ENCODE assay signal across 8 cellular contexts in the genomic region with DNA sequence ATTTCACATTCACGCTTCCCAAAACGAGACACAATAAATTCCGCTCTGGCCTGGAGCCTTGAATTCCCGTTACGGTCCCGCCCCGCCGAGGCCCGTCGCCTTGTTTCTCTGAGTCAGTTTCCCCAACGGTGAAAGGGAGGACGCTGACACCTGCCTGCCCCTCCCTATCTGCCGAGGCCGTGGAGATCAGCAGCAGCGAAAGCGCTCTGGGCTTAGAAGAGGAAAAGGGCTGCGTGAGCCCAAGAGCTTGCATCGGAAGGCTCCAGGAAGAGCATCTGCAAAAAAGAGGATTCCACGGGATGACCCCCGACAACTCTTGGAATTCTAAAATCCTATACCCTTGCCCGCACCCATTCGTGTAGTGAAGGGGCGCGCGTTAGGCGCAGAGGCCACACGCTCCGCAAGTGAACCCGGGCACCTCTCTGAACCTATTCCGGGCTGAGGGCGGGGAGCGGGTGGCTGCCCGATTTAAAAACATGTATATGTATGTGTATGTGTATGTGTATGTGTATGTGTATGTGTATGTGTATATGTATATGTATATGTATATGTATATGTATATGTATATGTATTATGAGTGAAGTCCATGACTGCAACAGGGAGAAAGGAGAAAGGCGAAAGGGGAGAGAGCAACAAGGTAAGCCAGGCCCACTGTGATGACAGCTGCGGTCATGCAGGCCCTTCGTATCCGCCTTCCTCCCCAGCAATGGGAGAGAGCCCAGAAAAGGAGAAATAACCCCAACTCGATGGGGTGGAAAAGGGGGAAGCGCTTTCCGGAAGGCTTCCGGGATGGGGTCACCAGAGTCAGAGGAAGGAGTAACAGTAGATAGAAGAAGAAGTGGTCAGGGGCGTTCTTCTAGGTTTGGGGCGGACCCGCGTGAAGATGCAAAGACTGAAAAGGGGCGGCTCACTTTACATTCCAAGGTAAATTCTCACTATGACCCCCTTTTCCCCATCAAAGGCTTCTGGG. TPM values are rescaled to one million over a fixed set of nuclear protein-coding genes. Genes with fewer than 3 reads are reported as not detected.
DNase-seq lines count a peak whose midpoint lies in the region; ATAC-seq and TF ChIP-seq lines count a peak whose summit lies in the region.

No MANE protein-coding gene starts in this region.

- peak overlapping the region; percentile 96 for H3K4me3 Mint-ChIP-seq in activated T-cell treated with anti-CD3 and anti-CD28 coated beads, Interleukin-2, amount 50 U/mL, for 4 hours
- H3K4me3 Mint-ChIP-seq in type B pancreatic cell, result peak overlapping the region; percentile 97

- ATAC-seq in GM21360 (IDR thresholded peaks at IDR 0.05; ENCODE audit: unreplicated experiment), result peak; percentile 6
- ATAC-seq in activated T-cell treated with anti-CD3 and anti-CD28 coated beads, Interleukin-2, amount 50 U/mL, for 4 hours, result peak; percentile 32 to 42

- H3K4me3 ChIP-seq in AG09309 (ENCODE audit: control insufficient read depth, low read depth, low read length) (peak overlapping the region; percentile 47), fibroblast of the aortic adventitia (ENCODE audit: low read depth, low read length) (peak overlapping the region; percentile 71), ovary (peak overlapping the region; percentile 72)

- H3K4me1 Mint-ChIP-seq in activated T-cell treated with anti-CD3 and anti-CD28 coated beads, Interleukin-2, amount 50 U/mL, for 4 hours (ENCODE audit: low read depth), result peaks cover 32% of the 10 kb centered on the region
- peaks cover 20% of the 10 kb centered on the region for H3K4me1 Mint-ChIP-seq in type B pancreatic cell (ENCODE audit: unreplicated experiment)

- no peaks in the 10 kb centered on the region for H3K4me1 ChIP-seq in ovary (ENCODE audit: insufficient read depth)

- H3K27me3 Mint-ChIP-seq in activated T-cell treated with anti-CD3 and anti-CD28 coated beads, Interleukin-2, amount 50 U/mL, for 4 hours (ENCODE audit: low read depth), result no peaks in the 10 kb centered on the region
- no peaks in the 10 kb centered on the region for H3K27me3 Mint-ChIP-seq in type B pancreatic cell

- H3K9me3 ChIP-seq in ovary, result no peaks in the 10 kb centered on the region

- H3K27ac Mint-ChIP-seq in type B pancreatic cell, result peak overlapping the region; percentile 97

- no peak for TF ChIP-seq CTCF in AG09309 (IDR thresholded peaks at IDR 0.05; ENCODE audit: control insufficient read depth, insufficient read depth, low read depth, low read length, missing control alignments)
- no peak for TF ChIP-seq CTCF in fibroblast of the aortic adventitia (IDR thresholded peaks at IDR 0.05; ENCODE audit: insufficient read depth, low read length)
- no peak for TF ChIP-seq CTCF in ovary (IDR thresholded peaks at IDR 0.05)
- TF ChIP-seq CTCF in type B pancreatic cell (conservative IDR thresholded peaks at IDR 0.05), result no peak

- H3K9me3 Mint-ChIP-seq in activated T-cell treated with anti-CD3 and anti-CD28 coated beads, Interleukin-2, amount 50 U/mL, for 4 hours, result no peaks in the 10 kb centered on the region
- peaks cover 3% of the 10 kb centered on the region for H3K9me3 Mint-ChIP-seq in type B pancreatic cell

- TF ChIP-seq POLR2A in ovary (IDR thresholded peaks at IDR 0.05), result peak; percentile 44

- no peaks in the 10 kb centered on the region for H3K36me3 ChIP-seq in ovary

- H3K27me3 ChIP-seq in ovary, result no peaks in the 10 kb centered on the region

- DNase-seq in AG09309 (ENCODE audit: low read depth) (no peak), NCI-H345 treated with DMSO at 0.1 percent for 48 hours (lab: John Stamatoyannopoulos, UW; ENCODE audit: unreplicated experiment) (peak; percentile 40), fibroblast of the aortic adventitia (ENCODE audit: low read depth) (no peak), ovary (no peak), type B pancreatic cell (ENCODE audit: extremely low spot score, unreplicated experiment) (no peak), mucosa of gallbladder (ENCODE audit: low spot score) (no peak)
- DNase-seq in activated T-cell treated with anti-CD3 and anti-CD28 coated beads, Interleukin-2, amount 50 U/mL, for 4 hours, result peak; percentile 53

- H3K36me3 Mint-ChIP-seq in activated T-cell treated with anti-CD3 and anti-CD28 coated beads, Interleukin-2, amount 50 U/mL, for 4 hours (ENCODE audit: insufficient read depth), result peaks cover 5% of the 10 kb centered on the region
- H3K36me3 Mint-ChIP-seq in type B pancreatic cell, result peaks cover 4% of the 10 kb centered on the region

- peak overlapping the region; percentile 72 to 81 for H3K27ac ChIP-seq in ovary

- intact Hi-C loops in ovary (cut with DNase I), result loop anchor here in 2 of 4 donors (10.0 kb wide), 2 partner anchors 113 to 123 kb away; no protein-coding TSS in a partner anchor

- TF ChIP-seq EP300 in ovary (IDR thresholded peaks at IDR 0.05), result peak; percentile 70

- WGBS in ovary, 3 donors, result 21 to 24% (median 22%) methylated on average over 46 of the region's 46 CpGs

RNA-seq across cellular contexts. Expression of a gene that starts 0.9 kb away (rescaled TPM):
- total RNA-seq in activated T-cell treated with anti-CD3 and anti-CD28 coated beads, Interleukin-2, amount 50 U/mL, for 4 hours, result 10 to 100 TPM; 35.3 to 42.2 (median 38.2) TPM
- total RNA-seq in fibroblast of the aortic adventitia (ENCODE audit: low replicate concordance) (25.8 and 90.4 TPM in 2 replicates), ovary (10 to 100 TPM; 41.6 to 59.7 (median 55.0) TPM), type B pancreatic cell (ENCODE audit: low replicate concordance) (42.3 and 49.8 TPM in 2 replicates), mucosa of gallbladder (44.1 TPM)
- 10 to 100 TPM; 15.4 to 29.8 TPM for polyA plus RNA-seq in ovary

RNA-seq across cellular contexts. Expression of a gene that starts 41.8 kb away (rescaled TPM):
- total RNA-seq in activated T-cell treated with anti-CD3 and anti-CD28 coated beads, Interleukin-2, amount 50 U/mL, for 4 hours, result not detected
- under 0.01 TPM in 1 of 2 replicates, not detected in the other for total RNA-seq in fibroblast of the aortic adventitia (ENCODE audit: low replicate concordance)
- 1 to 10 TPM; 1.4 to 5.3 (median 2.3) TPM for total RNA-seq in ovary
- polyA plus RNA-seq in ovary, result 10 to 100 TPM in 1 of 2 donors, 1 to 10 TPM in 1; 5.3 to 18.1 TPM
- total RNA-seq in type B pancreatic cell (ENCODE audit: low replicate concordance), result 0.17 and 6.9 TPM in 2 replicates
- total RNA-seq in mucosa of gallbladder, result 0.23 TPM

Comparison
In these comparisons a context has a peak if more than half of its experiments do, and no peak if none do; other contexts are left out.
1. DNase-seq: peak in NCI-H345 treated with DMSO at 0.1 percent for 48 hours (single experiment) and activated T-cell treated with anti-CD3 and anti-CD28 coated beads, Interleukin-2, amount 50 U/mL, for 4 hours (single experiment); none in AG09309 (single experiment), fibroblast of the aortic adventitia (single experiment), ovary (0 of 5), type B pancreatic cell (single experiment) and mucosa of gallbladder (single experiment).
2. Peak in every context shown above with its lines, with median percentiles within 50 percentile points of each other: H3K4me3 ChIP-seq.